In genomic region chr18:28922936-28923335, GRCh38 we compare ENCODE assay signal across 10 cellular contexts.
"Had no signal": no experiment of that assay in that cellular context is flagged by ENCODE, and none has a peak within 500 bp of the region (broad histone marks: within the 10 kb centered on the region; RNA-seq: fewer than 3 reads in every experiment).

No MANE protein-coding gene starts in this region.

- FAIRE-seq: H1, H54 had no signal

- H3K4me1 ChIP-seq: HAP-1 had no signal

- H3K36me3 ChIP-seq: HAP-1 had no signal

- H3K9ac ChIP-seq: GM23248 had no signal

- ATAC-seq: GM23338, HCT116 had no signal

- DNase-seq: GM23248, GOT3, H7, H9, HFFc6 had no signal

- H3K4me3 ChIP-seq: GM23248, GM23338, HAP-1 had no signal

- H3K4me2 ChIP-seq: GM23338 had no signal

- H3K27ac ChIP-seq: GM23248 had no signal

- H2AFZ ChIP-seq: GM23248, GM23338 had no signal

- H3K9me3 ChIP-seq: HAP-1 had no signal
